Comparison of ENCODE assay signal across 19 cellular contexts in genomic region chr4:6475492-6476020, GRCh38. TPM values are rescaled to one million over a fixed set of nuclear protein-coding genes. Genes with fewer than 3 reads are reported as not detected.
"Had no signal": no experiment of that assay in that cellular context is flagged by ENCODE, and none has a peak within 500 bp of the region (broad histone marks: within the 10 kb centered on the region; RNA-seq: fewer than 3 reads in every experiment).

No MANE protein-coding gene starts in this region.

- H3K9me3 ChIP-seq: body of pancreas, gastrocnemius medialis, left lung, right lobe of liver, thyroid gland had no signal

- H3K4me3 Mint-ChIP-seq: activated B cell treated with CpG ODN at 0.5 μM for 24 hours; activated CD4-positive, alpha-beta T cell treated with anti-CD3 and anti-CD28 coated beads, Interleukin-2, amount 10 ng/mL, durations not matched to agents 24 days and 14 days; activated naive CD4-positive, alpha-beta T cell treated with anti-CD3 and anti-CD28 coated beads for 36 hours; T-cell had no signal

- DNase-seq: activated B cell treated with CpG ODN at 0.5 μM for 24 hours; activated CD4-positive, alpha-beta T cell treated with anti-CD3 and anti-CD28 coated beads, Interleukin-2, amount 10 ng/mL, durations not matched to agents 24 days and 14 days; activated naive CD4-positive, alpha-beta T cell treated with anti-CD3 and anti-CD28 coated beads for 36 hours; body of pancreas; erythroblast; gastrocnemius medialis; kidney; left lung; right lobe of liver; stimulated activated CD4-positive, alpha-beta T cell treated with anti-CD3 and anti-CD28 coated beads, Interleukin-4, amount 100 ng/mL, for 4 hours; stimulated activated naive CD4-positive, alpha-beta T cell; T-cell; T-helper 9 cell; thyroid gland had no signal

- H3K4me1 Mint-ChIP-seq: activated CD4-positive, alpha-beta T cell treated with anti-CD3 and anti-CD28 coated beads, Interleukin-2, amount 10 ng/mL, durations not matched to agents 24 days and 14 days had no signal

- H3K36me3 ChIP-seq: gastrocnemius medialis, left lung, right lobe of liver, thyroid gland had no signal

- H3K27ac Mint-ChIP-seq: activated B cell treated with CpG ODN at 0.5 μM for 24 hours; activated CD4-positive, alpha-beta T cell treated with anti-CD3 and anti-CD28 coated beads, Interleukin-2, amount 10 ng/mL, durations not matched to agents 24 days and 14 days; activated naive CD4-positive, alpha-beta T cell treated with anti-CD3 and anti-CD28 coated beads for 36 hours; T-cell had no signal

- H3K4me1 ChIP-seq: gastrocnemius medialis had no signal

- H3K27ac ChIP-seq: body of pancreas, gastrocnemius medialis, left lung, right lobe of liver, thyroid gland had no signal

- ATAC-seq: body of pancreas, gastrocnemius medialis, left lung, right lobe of liver, SK-N-SH treated with all-trans-retinoic acid at 6 μM for 48 hours, T-cell had no signal

- H3K36me3 Mint-ChIP-seq: T-cell had no signal

- H3K9me3 Mint-ChIP-seq: activated CD4-positive, alpha-beta T cell treated with anti-CD3 and anti-CD28 coated beads, Interleukin-2, amount 10 ng/mL, durations not matched to agents 24 days and 14 days; T-cell had no signal

- H3K4me3 ChIP-seq: body of pancreas, gastrocnemius medialis, left lung, right lobe of liver, smooth muscle cell, thyroid gland had no signal

RNA-seq across cellular contexts. Expression of gene PPP2R2C, which starts 3.1 kb away (rescaled TPM):
- total RNA-seq: activated B cell treated with CpG ODN at 0.5 μM for 24 hours; activated CD4-positive, alpha-beta T cell treated with anti-CD3 and anti-CD28 coated beads, Interleukin-2, amount 10 ng/mL, durations not matched to agents 24 days and 14 days; activated CD8-positive, alpha-beta memory T cell treated with anti-CD3 and anti-CD28 coated beads for 36 hours; activated naive CD4-positive, alpha-beta T cell treated with anti-CD3 and anti-CD28 coated beads for 36 hours; mononuclear cell; pulmonary artery endothelial cell had no signal
